Comparison of ENCODE assay signal across 8 cellular contexts in genomic region chr16:3065069-3065741, GRCh38. TPM values are rescaled to one million over a fixed set of nuclear protein-coding genes. Genes with fewer than 3 reads are reported as not detected.
DNase-seq lines count a peak whose midpoint lies in the region; ATAC-seq and TF ChIP-seq lines count a peak whose summit lies in the region.

TSS of gene IL32 (plus strand) at chr16:3065640. CDS start at chr16:3065812, 172 bp downstream.

- H3K27me3 ChIP-seq in mammary epithelial cell (ENCODE audit: insufficient read depth, low read length), result no peaks in the 10 kb centered on the region

- no peak for TF ChIP-seq CTCF in mammary epithelial cell (conservative IDR thresholded peaks at IDR 0.05 in 1 of 2, IDR thresholded peaks at IDR 0.05 in 1 of 2; ENCODE audit: extremely low read depth in 1 of 2, insufficient read depth in 1 of 2, low read depth in 1 of 2, low read length in 2 of 2)

- TSS peak; percentile 53 for BruUV-seq in mammary epithelial cell (replicated peaks; lab: Mats Ljungman, UMichigan)

- H3K4me1 Mint-ChIP-seq in T-helper 2 cell treated with Interferon-gamma antibody and Interleukin-4, amounts not matched to agents 5 μg/mL and 100 μg/mL, for 36 hours (ENCODE audit: low read depth), result peaks cover 49% of the 10 kb centered on the region

- peak within 1 kb of the TSS; percentile 6 for H3K9ac ChIP-seq in mammary epithelial cell (ENCODE audit: insufficient read depth, low read length)

- peak within 1 kb of the TSS; percentile 84 for H2AFZ ChIP-seq in mammary epithelial cell (ENCODE audit: low read depth, low read length)

- H3K4me3 Mint-ChIP-seq in T-helper 2 cell treated with Interferon-gamma antibody and Interleukin-4, amounts not matched to agents 5 μg/mL and 100 μg/mL, for 36 hours, result peak within 1 kb of the TSS; percentile 100

- no peaks in the 10 kb centered on the region for H4K20me1 ChIP-seq in mammary epithelial cell (ENCODE audit: insufficient read depth, low read length)

- H3K27ac Mint-ChIP-seq in T-helper 2 cell treated with Interferon-gamma antibody and Interleukin-4, amounts not matched to agents 5 μg/mL and 100 μg/mL, for 36 hours, result peak within 1 kb of the TSS; percentile 98

- 47% methylated on average over 11 of the region's 13 CpGs for WGBS in mammary epithelial cell (ENCODE audit: low coverage, missing lambda C conversion rate)

- dilution Hi-C loops in mammary epithelial cell (cut with HindIII; ENCODE audit: low sequenced_read_pairs), result loop anchor here (5.0 kb wide), 1 partner anchor 47 kb away; the partner anchor contains the start of gene ZNF205

- peaks cover 10% of the 10 kb centered on the region for H3K4me1 ChIP-seq in mammary epithelial cell (ENCODE audit: insufficient read depth, low read length)

- H3K36me3 ChIP-seq in mammary epithelial cell (ENCODE audit: insufficient read depth, low read length), result no peaks in the 10 kb centered on the region

- peak within 1 kb of the TSS; percentile 38 for H3K27ac ChIP-seq in mammary epithelial cell (ENCODE audit: insufficient read depth, low read depth, low read length)

- peak within 1 kb of the TSS; percentile 5 for H3K4me2 ChIP-seq in mammary epithelial cell (ENCODE audit: insufficient read depth, low read depth, low read length)

- peaks cover 60% of the 10 kb centered on the region for H3K36me3 Mint-ChIP-seq in T-helper 2 cell treated with Interferon-gamma antibody and Interleukin-4, amounts not matched to agents 5 μg/mL and 100 μg/mL, for 36 hours (ENCODE audit: low read depth)

- intact Hi-C loops in mammary epithelial cell (cut with micrococcal nuclease), result no loop called here

- peaks cover 4% of the 10 kb centered on the region for H3K9me3 Mint-ChIP-seq in T-helper 2 cell treated with Interferon-gamma antibody and Interleukin-4, amounts not matched to agents 5 μg/mL and 100 μg/mL, for 36 hours

- H3K27me3 Mint-ChIP-seq in T-helper 2 cell treated with Interferon-gamma antibody and Interleukin-4, amounts not matched to agents 5 μg/mL and 100 μg/mL, for 36 hours (ENCODE audit: low read depth), result no peaks in the 10 kb centered on the region

- H3K79me2 ChIP-seq in mammary epithelial cell (ENCODE audit: insufficient read depth, low read length), result no peaks in the 10 kb centered on the region

- no peak within 1 kb of the TSS for H3K4me3 ChIP-seq in mammary epithelial cell (replicated peaks in 1 of 3; ENCODE audit: insufficient read depth in 1 of 3, low read depth in 2 of 3, low read length in 3 of 3)

- in situ Hi-C loops in mammary epithelial cell (cut with MboI; ENCODE audit: low sequenced_read_pairs in 2 of 2), result no loop called here

- no peaks in the 10 kb centered on the region for H3K9me3 ChIP-seq in mammary epithelial cell (replicated peaks; ENCODE audit: insufficient read depth, low read length)

- CTCF ChIA-PET in mammary epithelial cell (lab: Charles Lee; ENCODE audit: low non-redundant PET), result no interaction called here

- DNase-seq in T-helper 2 cell treated with Interferon-gamma antibody and Interleukin-4, amounts not matched to agents 5 μg/mL and 100 μg/mL, for 36 hours (ENCODE audit: low spot score), result peak; percentile 64
- DNase-seq in mammary epithelial cell (peak; percentile 84), mesenteric fat pad (ENCODE audit: low spot score) (no peak), NCI-H82 (lab: John Stamatoyannopoulos, UW) (no peak), medulla oblongata (ENCODE audit: extremely low spot score) (no peak)
- peak; percentile 79 for DNase-seq in stimulated activated naive CD8-positive, alpha-beta T cell treated with anti-CD3 and anti-CD28 coated beads, Interleukin-15, Interleukin-2, amounts not matched to agents 100 U/mL and 50 U/mL, for 24 hours

- ATAC-seq in GM18907 (IDR thresholded peaks at IDR 0.05; ENCODE audit: unreplicated experiment) (peak; percentile 43), HG03342 (IDR thresholded peaks at IDR 0.05; ENCODE audit: unreplicated experiment) (no peak)
- peak; percentile 60 for ATAC-seq in stimulated activated naive CD8-positive, alpha-beta T cell treated with anti-CD3 and anti-CD28 coated beads, Interleukin-15, Interleukin-2, amounts not matched to agents 100 U/mL and 50 U/mL, for 24 hours

RNA-seq across cellular contexts. Expression of gene IL32, which starts in this region (rescaled TPM):
- 10 to 100 TPM in 1 of 2 donors, 1 to 10 TPM in 1; 1.5 to 25.2 TPM for total RNA-seq in mammary epithelial cell
- polyA plus RNA-seq in mammary epithelial cell, result 8.4 TPM
- polyA minus RNA-seq in mammary epithelial cell, result 46.4 TPM
- 36.0 TPM for total RNA-seq in mesenteric fat pad

Comparison
In these comparisons a context has a peak if more than half of its experiments do, and no peak if none do; other contexts are left out.
1. DNase-seq: peak in T-helper 2 cell treated with Interferon-gamma antibody and Interleukin-4, amounts not matched to agents 5 μg/mL and 100 μg/mL, for 36 hours (single experiment), mammary epithelial cell (single experiment) and stimulated activated naive CD8-positive, alpha-beta T cell treated with anti-CD3 and anti-CD28 coated beads, Interleukin-15, Interleukin-2, amounts not matched to agents 100 U/mL and 50 U/mL, for 24 hours (single experiment); none in mesenteric fat pad (single experiment), NCI-H82 (single experiment) and medulla oblongata (single experiment).